In genomic region chr2:8836979-8837794, GRCh38 we compare ENCODE assay signal across 8 cellular contexts. TPM values are rescaled to one million over a fixed set of nuclear protein-coding genes. Genes with fewer than 3 reads are reported as not detected.
DNase-seq lines count a peak whose midpoint lies in the region; ATAC-seq and TF ChIP-seq lines count a peak whose summit lies in the region.

KIDINS220 (minus strand) TSS chr2:8837613; CDS start chr2:8827093, 10,520 bp downstream.

- H4K20me1 ChIP-seq in Karpas-422 (ENCODE audit: insufficient read depth, low read depth, low read length): peaks cover 16% of the 10 kb centered on the region; the same call in 1 of the 2 replicates

- no peaks in the 10 kb centered on the region; the same call in 1 of the 2 replicates for H3K27me3 ChIP-seq in Karpas-422 (ENCODE audit: low read length)
- no peaks in the 10 kb centered on the region for H3K27me3 ChIP-seq in RWPE2 (ENCODE audit: insufficient read depth, poor library complexity, severe bottlenecking)

- H3K9me3 ChIP-seq in Karpas-422 (ENCODE audit: low read length): no peaks in the 10 kb centered on the region
- H3K9me3 ChIP-seq in RWPE2 (ENCODE audit: severe bottlenecking): no peaks in the 10 kb centered on the region

- H3K79me2 ChIP-seq in Karpas-422 (ENCODE audit: low read length): peaks cover 29% of the 10 kb centered on the region

- peak within 1 kb of the TSS; percentile 89 for H2AFZ ChIP-seq in Karpas-422 (ENCODE audit: low read length)

- peak within 1 kb of the TSS; percentile 88 for H3K4me2 ChIP-seq in Karpas-422 (ENCODE audit: low read depth, low read length, poor library complexity, severe bottlenecking)

- H3K9me2 ChIP-seq in Karpas-422 (replicated peaks; ENCODE audit: insufficient read depth, low read length): no peaks in the 10 kb centered on the region

- peaks cover 7% of the 10 kb centered on the region for H3K36me3 Mint-ChIP-seq in nephron (ENCODE audit: low read depth)
- H3K36me3 Mint-ChIP-seq in stimulated activated naive CD8-positive, alpha-beta T cell treated with anti-CD3 and anti-CD28 coated beads, Interleukin-15, Interleukin-2, amounts not matched to agents 100 ng/mL and 50 ng/mL, for 24 hours (ENCODE audit: low read depth): peaks cover 6% of the 10 kb centered on the region

- peak within 1 kb of the TSS; percentile 98 to 100 (median 100) for H3K4me3 Mint-ChIP-seq in nephron
- H3K4me3 Mint-ChIP-seq in stimulated activated naive CD8-positive, alpha-beta T cell treated with anti-CD3 and anti-CD28 coated beads, Interleukin-15, Interleukin-2, amounts not matched to agents 100 ng/mL and 50 ng/mL, for 24 hours: peak within 1 kb of the TSS; percentile 99

- no peak within 1 kb of the TSS for H3K27ac ChIP-seq in Karpas-422 (ENCODE audit: low read length)
- H3K27ac ChIP-seq in RWPE2 (ENCODE audit: poor library complexity, severe bottlenecking): no peak within 1 kb of the TSS

- H3K27ac Mint-ChIP-seq in nephron: peak within 1 kb of the TSS; percentile 94 to 95 (median 94)
- H3K27ac Mint-ChIP-seq in stimulated activated naive CD8-positive, alpha-beta T cell treated with anti-CD3 and anti-CD28 coated beads, Interleukin-15, Interleukin-2, amounts not matched to agents 100 ng/mL and 50 ng/mL, for 24 hours: peak within 1 kb of the TSS; percentile 97

- H3K4me1 ChIP-seq in Karpas-422 (ENCODE audit: low read length) (peaks cover 9% of the 10 kb centered on the region), RWPE2 (ENCODE audit: insufficient read depth, poor library complexity, severe bottlenecking) (no peaks in the 10 kb centered on the region)

- H3K9me3 Mint-ChIP-seq in nephron: peaks cover 5% of the 10 kb centered on the region
- no peaks in the 10 kb centered on the region for H3K9me3 Mint-ChIP-seq in stimulated activated naive CD8-positive, alpha-beta T cell treated with anti-CD3 and anti-CD28 coated beads, Interleukin-15, Interleukin-2, amounts not matched to agents 100 ng/mL and 50 ng/mL, for 24 hours

- H3K36me3 ChIP-seq in Karpas-422 (ENCODE audit: insufficient read depth, low read length) (no peaks in the 10 kb centered on the region), RWPE2 (ENCODE audit: low read depth) (no peaks in the 10 kb centered on the region)

- no peaks in the 10 kb centered on the region for H3K27me3 Mint-ChIP-seq in nephron (ENCODE audit: low read depth)
- H3K27me3 Mint-ChIP-seq in stimulated activated naive CD8-positive, alpha-beta T cell treated with anti-CD3 and anti-CD28 coated beads, Interleukin-15, Interleukin-2, amounts not matched to agents 100 ng/mL and 50 ng/mL, for 24 hours: no peaks in the 10 kb centered on the region

- ATAC-seq in GM21825 (IDR thresholded peaks at IDR 0.05; ENCODE audit: unreplicated experiment) (peak; percentile 94), RWPE2 (ENCODE audit: low read depth) (peak; percentile 83)

- peak within 1 kb of the TSS; percentile 87 for H3K9ac ChIP-seq in Karpas-422 (ENCODE audit: low read length)

- TF ChIP-seq CTCF in RWPE2 (IDR thresholded peaks at IDR 0.05; ENCODE audit: poor library complexity, severe bottlenecking) (no peak), fibroblast of the aortic adventitia (IDR thresholded peaks at IDR 0.05; ENCODE audit: insufficient read depth, low read length) (no peak), nephron (IDR thresholded peaks at IDR 0.05; ENCODE audit: unreplicated experiment in 3 of 3) (no peak)

- DNase-seq in Daoy (ENCODE audit: low read depth) (peak; percentile 88), Karpas-422 (peak; percentile 92), RWPE2 (ENCODE audit: low spot score) (peak; percentile 71), fibroblast of the aortic adventitia (ENCODE audit: low read depth) (peak; percentile 74)
- DNase-seq in activated effector memory CD4-positive, alpha-beta T cell treated with Interleukin-2 at 50 U/mL for 16 hours: peak; percentile 83

- peaks cover 30% of the 10 kb centered on the region for H3K4me1 Mint-ChIP-seq in nephron
- H3K4me1 Mint-ChIP-seq in stimulated activated naive CD8-positive, alpha-beta T cell treated with anti-CD3 and anti-CD28 coated beads, Interleukin-15, Interleukin-2, amounts not matched to agents 100 ng/mL and 50 ng/mL, for 24 hours (ENCODE audit: low read depth): peaks cover 38% of the 10 kb centered on the region

- H3K4me3 ChIP-seq in Karpas-422 (ENCODE audit: low read length) (peak within 1 kb of the TSS; percentile 87), RWPE2 (ENCODE audit: severe bottlenecking) (peak within 1 kb of the TSS; percentile 94), fibroblast of the aortic adventitia (ENCODE audit: low read depth, low read length) (peak within 1 kb of the TSS; percentile 91)

RNA-seq across cellular contexts. Expression of gene KIDINS220, which starts in this region (rescaled TPM):
- 16.6 and 19.6 TPM in 2 replicates for total RNA-seq in Daoy (2014; rRNA removed; shearing (Covaris generic))
- total RNA-seq in Karpas-422 (2014; rRNA removed; shearing (Covaris generic); ENCODE audit: low replicate concordance): 21.2 and 26.8 TPM in 2 replicates
- total RNA-seq in fibroblast of the aortic adventitia (ENCODE audit: low replicate concordance): 89.7 and 118 TPM in 2 replicates
